In genomic region chr1:100927276-100927675, GRCh38 we compare ENCODE assay signal across 9 cellular contexts. TPM values are rescaled to one million over a fixed set of nuclear protein-coding genes. Genes with fewer than 3 reads are reported as not detected.
A peak's percentile ranks its signal among the peaks of the same experiment; 100 is the strongest.
DNase-seq lines count a peak whose midpoint lies in the region; ATAC-seq lines count a peak whose summit lies in the region.
"Had no signal": no experiment of that assay in that cellular context is flagged by ENCODE, and none has a peak within 500 bp of the region (broad histone marks: within the 10 kb centered on the region; RNA-seq: fewer than 3 reads in every experiment).

No MANE protein-coding gene starts in this region.

- in situ Hi-C loops in ACHN (cut with HindIII; ENCODE audit: low pct_ligation_motif_present, low pct_unique_long_range_greater_than_20kb, low sequenced_read_pairs): no loop called here

- peaks cover 10% of the 10 kb centered on the region for H3K9me3 Mint-ChIP-seq in activated T-cell treated with anti-CD3 and anti-CD28 coated beads, Interleukin-2, amount 50 U/mL, for 4 hours
- peaks cover 0 to 2% (median 0%) of the 10 kb centered on the region in 7 donors for H3K9me3 Mint-ChIP-seq in naive B cell

- no peak overlapping the region for H3K4me3 Mint-ChIP-seq in activated T-cell treated with anti-CD3 and anti-CD28 coated beads, Interleukin-2, amount 50 U/mL, for 4 hours
- H3K4me3 Mint-ChIP-seq in naive B cell: no peak overlapping the region

- peaks cover 41% of the 10 kb centered on the region for H3K36me3 Mint-ChIP-seq in activated T-cell treated with anti-CD3 and anti-CD28 coated beads, Interleukin-2, amount 50 U/mL, for 4 hours (ENCODE audit: insufficient read depth)
- peaks cover 20 to 21% of the 10 kb centered on the region in 2 donors for H3K36me3 Mint-ChIP-seq in naive B cell

- H3K4me1 Mint-ChIP-seq in activated T-cell treated with anti-CD3 and anti-CD28 coated beads, Interleukin-2, amount 50 U/mL, for 4 hours (ENCODE audit: low read depth): peaks cover 35% of the 10 kb centered on the region
- H3K4me1 Mint-ChIP-seq in naive B cell: peaks cover 14 to 30% (median 23%) of the 10 kb centered on the region in 3 donors

- peak; percentile 44 for DNase-seq in activated T-cell treated with anti-CD3 and anti-CD28 coated beads, Interleukin-2, amount 50 U/mL, for 4 hours
- DNase-seq in naive B cell: no peak
- DNase-seq in NCI-H1092 (lab: John Stamatoyannopoulos, UW): no peak
- DNase-seq in amygdala (lab: John Stamatoyannopoulos, UW): no peak
- DNase-seq in ACHN: no peak
- DNase-seq: NCI-H524 treated with DMSO at 0.1 percent for 48 hours had no signal

- no peak overlapping the region for H3K27ac Mint-ChIP-seq in naive B cell

- peak; percentile 69 for ATAC-seq in GM18511 (IDR thresholded peaks at IDR 0.05; ENCODE audit: unreplicated experiment)
- peak; percentile 56 for ATAC-seq in HG02884 (IDR thresholded peaks at IDR 0.05; ENCODE audit: unreplicated experiment)
- ATAC-seq in activated T-cell treated with anti-CD3 and anti-CD28 coated beads, Interleukin-2, amount 50 U/mL, for 4 hours: peak; percentile 62 to 79
- ATAC-seq in naive B cell (ENCODE audit: low read depth in 2 of 2): peak; percentile 21 to 42
- no peak for ATAC-seq in GM18520 (IDR thresholded peaks at IDR 0.05; ENCODE audit: unreplicated experiment)

- no peaks in the 10 kb centered on the region for H3K27me3 Mint-ChIP-seq in activated T-cell treated with anti-CD3 and anti-CD28 coated beads, Interleukin-2, amount 50 U/mL, for 4 hours (ENCODE audit: low read depth)
- H3K27me3 Mint-ChIP-seq in naive B cell: no peaks in the 10 kb centered on the region

RNA-seq across cellular contexts. Expression of gene SLC30A7, which starts 31.4 kb away (rescaled TPM):
- 10 to 100 TPM; 37.7 to 48.9 (median 46.3) TPM for total RNA-seq in activated T-cell treated with anti-CD3 and anti-CD28 coated beads, Interleukin-2, amount 50 U/mL, for 4 hours
- polyA plus RNA-seq in naive B cell (ENCODE audit: low read depth in 6 of 6): 10 to 100 TPM in 1 of 6 donors, 1 to 10 TPM in 4, under 1 TPM in 1; 0.68 to 10.2 (median 8.4) TPM

RNA-seq across cellular contexts. Expression of gene EXTL2, which starts 32.6 kb away (rescaled TPM):
- total RNA-seq in activated T-cell treated with anti-CD3 and anti-CD28 coated beads, Interleukin-2, amount 50 U/mL, for 4 hours: 1 to 10 TPM; 4.5 to 6.0 (median 5.8) TPM
- 1 to 10 TPM; 2.0 to 5.8 (median 2.4) TPM for polyA plus RNA-seq in naive B cell (ENCODE audit: low read depth in 6 of 6)
